Comparison of ENCODE assay signal across 1 cellular context in genomic region chr2:157876066-157876770, GRCh38.
TF ChIP-seq lines count a peak whose summit lies in the region.

Gene ACVR1 (minus strand): TSS chr2:157876330. CDS start chr2:157799493, 76,837 bp downstream.

TF ChIP-seq in K562, 482 proteins besides CTCF, POLR2A, EP300 and RAD21 (continued from another document and continues in another):
- TF ChIP-seq, protein P1, sequence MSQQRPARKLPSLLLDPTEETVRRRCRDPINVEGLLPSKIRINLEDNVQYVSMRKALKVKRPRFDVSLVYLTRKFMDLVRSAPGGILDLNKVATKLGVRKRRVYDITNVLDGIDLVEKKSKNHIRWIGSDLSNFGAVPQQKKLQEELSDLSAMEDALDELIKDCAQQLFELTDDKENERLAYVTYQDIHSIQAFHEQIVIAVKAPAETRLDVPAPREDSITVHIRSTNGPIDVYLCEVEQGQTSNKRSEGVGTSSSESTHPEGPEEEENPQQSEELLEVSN (IDR thresholded peaks at IDR 0.05; ENCODE audit: borderline replicate concordance in 1 of 2, extremely low read depth in 1 of 2, insufficient read depth in 1 of 2, insufficient read length in 1 of 2, low read depth in 1 of 2, low read length in 1 of 2, poor library complexity in 1 of 2, severe bottlenecking in 1 of 2): peak; percentile 11 to 35
- TF ChIP-seq ZKSCAN1 (IDR thresholded peaks at IDR 0.05; ENCODE audit: low read depth, low read length) (0 out of 2 replicates have a peak, but pooled peaks have one; percentile 33), ZKSCAN8 (CRISPR knock-in tag; IDR thresholded peaks at IDR 0.05) (no peak), ZNF3 (CRISPR knock-in tag; IDR thresholded peaks at IDR 0.05) (no peak), NBN (IDR thresholded peaks at IDR 0.05; ENCODE audit: low read depth) (peak; percentile 78), XRCC5 (IDR thresholded peaks at IDR 0.05; ENCODE audit: low read depth, low read length) (peak; percentile 37; the same call in 1 of the 2 replicates), ZNF431 (CRISPR knock-in tag; IDR thresholded peaks at IDR 0.05) (0 out of 2 replicates have a peak, but pooled peaks have one; percentile 46), ETS1 (conservative IDR thresholded peaks at IDR 0.05; ENCODE audit: control insufficient read depth, low read depth, low read length) (peak; percentile 62; the same call in 1 of the 2 replicates), AFF1 (IDR thresholded peaks at IDR 0.05; ENCODE audit: low read depth in 1 of 2, partially characterized antibody in 2 of 2) (peak in 1 of 2 experiments; percentile 33), TEAD4 (IDR thresholded peaks at IDR 0.05; ENCODE audit: low read length) (peak; percentile 57), TEAD4 (CRISPR knock-in tag; IDR thresholded peaks at IDR 0.05; ENCODE audit: borderline replicate concordance) (no peak), PML (IDR thresholded peaks at IDR 0.05; ENCODE audit: low read length) (peak; percentile 51; the same call in 1 of the 2 replicates), NRF1 (conservative IDR thresholded peaks at IDR 0.05 in 1 of 2, IDR thresholded peaks at IDR 0.05 in 1 of 2) (peak in 1 of 2 experiments; percentile 32; a peak in 1 of 4 replicates), L3MBTL2 (IDR thresholded peaks at IDR 0.05) (peak; percentile 35; the same call in 1 of the 2 replicates), SIN3B (IDR thresholded peaks at IDR 0.05; ENCODE audit: low read depth) (peak; percentile 64), ZNF444 (CRISPR knock-in tag; IDR thresholded peaks at IDR 0.05) (no peak), ZSCAN32 (CRISPR knock-in tag; IDR thresholded peaks at IDR 0.05) (no peak), GABPB1 (CRISPR knock-in tag; IDR thresholded peaks at IDR 0.05) (peak; percentile 83; the same call in 1 of the 2 replicates), BCLAF1 (IDR thresholded peaks at IDR 0.05; ENCODE audit: borderline replicate concordance in 1 of 2, control insufficient read depth in 1 of 2, low read depth in 2 of 2, low read length in 1 of 2) (0 out of 4 replicates have a peak, but pooled peaks of 1 of the 2 experiments have one; percentile 51), SNIP1 (IDR thresholded peaks at IDR 0.05; ENCODE audit: low read depth) (peak; percentile 73; the same call in 1 of the 2 replicates), PTBP1 (IDR thresholded peaks at IDR 0.05; ENCODE audit: low read depth, low read length) (no peak), TCF3 (CRISPR knock-in tag; IDR thresholded peaks at IDR 0.05) (0 out of 2 replicates have a peak, but pooled peaks have one; percentile 18), TBL1XR1 (IDR thresholded peaks at IDR 0.05; ENCODE audit: low read length in 2 of 2) (peak in 1 of 2 experiments; percentile 47; a peak in 1 of 4 replicates), HNRNPLL (IDR thresholded peaks at IDR 0.05; ENCODE audit: low read depth, low read length, poor library complexity, severe bottlenecking) (peak; percentile 25), ARNT (IDR thresholded peaks at IDR 0.05) (no peak), PHF8 (IDR thresholded peaks at IDR 0.05; ENCODE audit: borderline replicate concordance, low read length) (peak; percentile 55; the same call in 1 of the 2 replicates), GATA2 (CRISPR knock-in tag; IDR thresholded peaks at IDR 0.05) (no peak), TEAD1 (CRISPR knock-in tag; IDR thresholded peaks at IDR 0.05) (peak in 1 of 2 experiments; percentile 18; a peak in 1 of 4 replicates)
- TF ChIP-seq, protein P2, sequence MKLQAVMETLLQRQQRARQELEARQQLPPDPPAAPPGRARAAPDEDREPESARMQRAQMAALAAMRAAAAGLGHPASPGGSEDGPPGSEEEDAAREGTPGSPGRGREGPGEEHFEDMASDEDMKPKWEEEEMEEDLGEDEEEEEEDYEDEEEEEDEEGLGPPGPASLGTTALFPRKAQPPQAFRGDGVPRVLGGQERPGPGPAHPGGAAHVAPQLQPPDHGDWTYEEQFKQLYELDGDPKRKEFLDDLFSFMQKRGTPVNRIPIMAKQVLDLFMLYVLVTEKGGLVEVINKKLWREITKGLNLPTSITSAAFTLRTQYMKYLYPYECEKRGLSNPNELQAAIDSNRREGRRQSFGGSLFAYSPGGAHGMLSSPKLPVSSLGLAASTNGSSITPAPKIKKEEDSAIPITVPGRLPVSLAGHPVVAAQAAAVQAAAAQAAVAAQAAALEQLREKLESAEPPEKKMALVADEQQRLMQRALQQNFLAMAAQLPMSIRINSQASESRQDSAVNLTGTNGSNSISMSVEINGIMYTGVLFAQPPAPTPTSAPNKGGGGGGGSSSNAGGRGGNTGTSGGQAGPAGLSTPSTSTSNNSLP (IDR thresholded peaks at IDR 0.05; ENCODE audit: borderline replicate concordance, low read depth, low read length): peak; percentile 36; the same call in 1 of the 2 replicates
- TF ChIP-seq, protein P3, sequence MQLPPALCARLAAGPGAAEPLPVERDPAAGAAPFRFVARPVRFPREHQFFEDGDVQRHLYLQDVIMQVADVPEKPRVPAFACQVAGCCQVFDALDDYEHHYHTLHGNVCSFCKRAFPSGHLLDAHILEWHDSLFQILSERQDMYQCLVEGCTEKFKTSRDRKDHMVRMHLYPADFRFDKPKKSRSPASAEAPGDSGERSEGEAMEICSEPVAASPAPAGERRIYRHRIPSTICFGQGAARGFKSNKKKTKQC (CRISPR knock-in tag; IDR thresholded peaks at IDR 0.05): no peak
- TF ChIP-seq, protein P4, sequence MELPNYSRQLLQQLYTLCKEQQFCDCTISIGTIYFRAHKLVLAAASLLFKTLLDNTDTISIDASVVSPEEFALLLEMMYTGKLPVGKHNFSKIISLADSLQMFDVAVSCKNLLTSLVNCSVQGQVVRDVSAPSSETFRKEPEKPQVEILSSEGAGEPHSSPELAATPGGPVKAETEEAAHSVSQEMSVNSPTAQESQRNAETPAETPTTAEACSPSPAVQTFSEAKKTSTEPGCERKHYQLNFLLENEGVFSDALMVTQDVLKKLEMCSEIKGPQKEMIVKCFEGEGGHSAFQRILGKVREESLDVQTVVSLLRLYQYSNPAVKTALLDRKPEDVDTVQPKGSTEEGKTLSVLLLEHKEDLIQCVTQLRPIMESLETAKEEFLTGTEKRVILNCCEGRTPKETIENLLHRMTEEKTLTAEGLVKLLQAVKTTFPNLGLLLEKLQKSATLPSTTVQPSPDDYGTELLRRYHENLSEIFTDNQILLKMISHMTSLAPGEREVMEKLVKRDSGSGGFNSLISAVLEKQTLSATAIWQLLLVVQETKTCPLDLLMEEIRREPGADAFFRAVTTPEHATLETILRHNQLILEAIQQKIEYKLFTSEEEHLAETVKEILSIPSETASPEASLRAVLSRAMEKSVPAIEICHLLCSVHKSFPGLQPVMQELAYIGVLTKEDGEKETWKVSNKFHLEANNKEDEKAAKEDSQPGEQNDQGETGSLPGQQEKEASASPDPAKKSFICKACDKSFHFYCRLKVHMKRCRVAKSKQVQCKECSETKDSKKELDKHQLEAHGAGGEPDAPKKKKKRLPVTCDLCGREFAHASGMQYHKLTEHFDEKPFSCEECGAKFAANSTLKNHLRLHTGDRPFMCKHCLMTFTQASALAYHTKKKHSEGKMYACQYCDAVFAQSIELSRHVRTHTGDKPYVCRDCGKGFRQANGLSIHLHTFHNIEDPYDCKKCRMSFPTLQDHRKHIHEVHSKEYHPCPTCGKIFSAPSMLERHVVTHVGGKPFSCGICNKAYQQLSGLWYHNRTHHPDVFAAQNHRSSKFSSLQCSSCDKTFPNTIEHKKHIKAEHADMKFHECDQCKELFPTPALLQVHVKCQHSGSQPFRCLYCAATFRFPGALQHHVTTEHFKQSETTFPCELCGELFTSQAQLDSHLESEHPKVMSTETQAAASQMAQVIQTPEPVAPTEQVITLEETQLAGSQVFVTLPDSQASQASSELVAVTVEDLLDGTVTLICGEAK (IDR thresholded peaks at IDR 0.05): peak; percentile 81
- TF ChIP-seq, protein P4 (CRISPR knock-in tag; IDR thresholded peaks at IDR 0.05): no peak
- TF ChIP-seq, protein P5, sequence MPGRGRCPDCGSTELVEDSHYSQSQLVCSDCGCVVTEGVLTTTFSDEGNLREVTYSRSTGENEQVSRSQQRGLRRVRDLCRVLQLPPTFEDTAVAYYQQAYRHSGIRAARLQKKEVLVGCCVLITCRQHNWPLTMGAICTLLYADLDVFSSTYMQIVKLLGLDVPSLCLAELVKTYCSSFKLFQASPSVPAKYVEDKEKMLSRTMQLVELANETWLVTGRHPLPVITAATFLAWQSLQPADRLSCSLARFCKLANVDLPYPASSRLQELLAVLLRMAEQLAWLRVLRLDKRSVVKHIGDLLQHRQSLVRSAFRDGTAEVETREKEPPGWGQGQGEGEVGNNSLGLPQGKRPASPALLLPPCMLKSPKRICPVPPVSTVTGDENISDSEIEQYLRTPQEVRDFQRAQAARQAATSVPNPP (IDR thresholded peaks at IDR 0.05; ENCODE audit: borderline replicate concordance, insufficient read depth, insufficient read length): no peak
